In the genomic region with DNA sequence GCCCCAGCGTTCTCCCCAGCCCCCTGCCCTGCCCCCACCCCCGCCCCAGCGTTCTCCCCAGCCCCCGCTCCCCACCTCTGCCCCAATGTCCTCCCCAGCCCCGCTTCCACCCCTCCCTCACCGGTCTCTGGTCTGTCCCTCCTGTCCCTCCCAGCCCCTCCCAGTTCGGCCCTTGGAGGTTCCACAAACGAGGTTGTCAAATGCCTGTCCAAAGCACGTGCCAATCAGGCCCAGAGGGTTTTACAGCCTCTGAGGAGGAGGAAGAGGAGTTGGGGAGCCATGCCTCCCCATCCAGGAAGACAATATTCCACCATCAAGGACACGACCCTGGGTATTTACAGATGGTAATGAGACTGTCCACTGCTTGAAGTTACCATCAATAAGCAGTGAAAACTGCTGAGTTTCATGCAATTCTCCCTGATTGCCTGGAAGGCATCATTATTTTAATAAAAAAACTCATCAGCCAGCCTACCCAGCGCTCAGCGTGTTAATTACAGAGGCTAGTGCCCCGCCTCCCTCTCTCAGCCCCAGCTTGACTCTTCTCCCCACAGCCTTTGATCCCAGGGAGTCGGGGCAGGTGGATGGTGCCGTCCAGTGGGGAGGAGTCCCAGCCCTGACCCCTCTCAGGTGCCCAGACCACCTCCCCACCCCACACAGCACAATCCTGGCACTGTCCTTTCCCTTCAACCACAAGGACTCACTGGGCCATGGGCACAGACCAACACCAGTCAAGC, we compare ENCODE assay signal across 22 cellular contexts. TPM values are rescaled to one million over a fixed set of nuclear protein-coding genes. Genes with fewer than 3 reads are reported as not detected.
DNase-seq lines count a peak whose midpoint lies in the region; ATAC-seq and TF ChIP-seq lines count a peak whose summit lies in the region.
"Had no signal": no experiment of that assay in that cellular context is flagged by ENCODE, and none has a peak within 500 bp of the region (broad histone marks: within the 10 kb centered on the region; RNA-seq: fewer than 3 reads in every experiment).

No MANE protein-coding gene starts in this region.

- no peak overlapping the region for H2BK12ac ChIP-seq in neuronal stem cell (ENCODE audit: low read length)

- H3K4me3 ChIP-seq in neuronal stem cell (ENCODE audit: low read length in 2 of 2) = no peak overlapping the region
- H3K4me3 ChIP-seq: SJCRH30 had no signal

- peaks cover 0 to 2% of the 10 kb centered on the region in 2 donors for H3K9me3 ChIP-seq in neuronal stem cell (replicated peaks in 1 of 2; ENCODE audit: control insufficient read depth in 2 of 2, insufficient read depth in 1 of 2, low read depth in 1 of 2, low read length in 2 of 2)
- H3K9me3 ChIP-seq: SJCRH30 had no signal

- WGBS in neuronal stem cell (ENCODE audit: extremely low coverage in 2 of 2, insufficient read length in 2 of 2, insufficient replicate concordance in 1 of 2), 2 donors = no CpG with 5 or more reads among the region's 15 CpGs

- H2BK120ac ChIP-seq in neuronal stem cell (ENCODE audit: low read depth, low read length) = no peak overlapping the region

- H3K4me3 Mint-ChIP-seq in natural killer cell = no peak overlapping the region
- H3K4me3 Mint-ChIP-seq in natural killer cell treated with Interleukin-12 subunit alpha and Interleukin-12 subunit beta and Interleukin-15 and Interleukin-18, amount 100 ng/mL, for 72 hours = no peak overlapping the region
- H3K4me3 Mint-ChIP-seq in brain = no peak overlapping the region
- H3K4me3 Mint-ChIP-seq: CD8-positive, alpha-beta memory T cell; IgD-negative memory B cell had no signal

- ATAC-seq in natural killer cell = no peak
- ATAC-seq in natural killer cell treated with Interleukin-12 subunit alpha and Interleukin-12 subunit beta and Interleukin-15 and Interleukin-18, amount 100 ng/mL, for 72 hours = no peak
- ATAC-seq: PC-3 had no signal

- H3K36me3 Mint-ChIP-seq in natural killer cell (no peaks in the 10 kb centered on the region), brain (no peaks in the 10 kb centered on the region)
- H3K36me3 Mint-ChIP-seq in natural killer cell treated with Interleukin-12 subunit alpha and Interleukin-12 subunit beta and Interleukin-15 and Interleukin-18, amount 100 ng/mL, for 72 hours = no peaks in the 10 kb centered on the region
- H3K36me3 Mint-ChIP-seq: CD8-positive, alpha-beta memory T cell had no signal

- H3K14ac ChIP-seq in neuronal stem cell (ENCODE audit: low read length) = no peak overlapping the region

- H3K27me3 ChIP-seq in neuronal stem cell (ENCODE audit: control insufficient read depth in 3 of 3, insufficient read depth in 3 of 3, low read depth in 1 of 3, low read length in 3 of 3) = peaks cover 0 to 64% (median 0%) of the 10 kb centered on the region in 3 experiments

- no peaks in the 10 kb centered on the region for H3K79me1 ChIP-seq in neuronal stem cell (ENCODE audit: low read depth, low read length)

- no peak overlapping the region for H3K4ac ChIP-seq in neuronal stem cell (ENCODE audit: low read length)

- no peak overlapping the region for H3K27ac Mint-ChIP-seq in natural killer cell
- no peak overlapping the region for H3K27ac Mint-ChIP-seq in natural killer cell treated with Interleukin-12 subunit alpha and Interleukin-12 subunit beta and Interleukin-15 and Interleukin-18, amount 100 ng/mL, for 72 hours
- peak overlapping the region in 4 of 5 experiments; percentile 29 to 89 (median 80) for H3K27ac Mint-ChIP-seq in brain
- H3K27ac Mint-ChIP-seq: CD8-positive, alpha-beta memory T cell; IgD-negative memory B cell had no signal

- intact Hi-C loops in natural killer cell (cut with micrococcal nuclease) = no loop called here

- H2BK15ac ChIP-seq in neuronal stem cell (ENCODE audit: low read length) = no peak overlapping the region

- H3K9ac ChIP-seq in neuronal stem cell (ENCODE audit: low read depth, low read length, poor library complexity) = no peak overlapping the region

- H3K36me3 ChIP-seq in neuronal stem cell (replicated peaks in 1 of 2; ENCODE audit: control insufficient read depth in 2 of 2, insufficient read depth in 2 of 2, low read length in 2 of 2) = no peaks in the 10 kb centered on the region
- H3K36me3 ChIP-seq: SJCRH30 had no signal

- peaks cover 0 to 5% of the 10 kb centered on the region in 2 donors for H3K4me1 ChIP-seq in neuronal stem cell (ENCODE audit: control insufficient read depth in 2 of 2, insufficient read depth in 1 of 2, low read depth in 1 of 2, low read length in 2 of 2)

- H2BK5ac ChIP-seq in neuronal stem cell (ENCODE audit: low read length) = no peak overlapping the region

- no peak overlapping the region for H3K18ac ChIP-seq in neuronal stem cell (ENCODE audit: low read length)

- no peak overlapping the region for H4K8ac ChIP-seq in neuronal stem cell (ENCODE audit: low read depth, low read length)

- DNase-seq in natural killer cell (peak; percentile 2), neuronal stem cell (ENCODE audit: low spot score) (no peak), OCI-M1 (lab: John Stamatoyannopoulos, UW) (no peak), NCI-H2081 (lab: John Stamatoyannopoulos, UW) (no peak)
- no peak for DNase-seq in natural killer cell treated with Interleukin-12 subunit alpha and Interleukin-12 subunit beta and Interleukin-15 and Interleukin-18, amount 100 ng/mL, for 72 hours (ENCODE audit: low spot score)
- DNase-seq in stimulated activated naive CD4-positive, alpha-beta T cell treated with Interleukin-2 at 50 U/mL for 16 hours (lab: John Stamatoyannopoulos, UW) = no peak
- DNase-seq: ACHN, C1 segment of cervical spinal cord, DMS79 treated with DMSO at 0.1 percent for 48 hours, HCEC 1CT, Kasumi-1, MM.1S, NCI-H1092, NCI-H1694 treated with DMSO at 0.1 percent for 48 hours, NCI-H2107, NCI-H510A, PC-3, SJCRH30 had no signal

- H3K9me3 Mint-ChIP-seq in natural killer cell (no peaks in the 10 kb centered on the region), brain (peaks cover 0 to 8% (median 0%) of the 10 kb centered on the region in 5 experiments)
- H3K9me3 Mint-ChIP-seq in natural killer cell treated with Interleukin-12 subunit alpha and Interleukin-12 subunit beta and Interleukin-15 and Interleukin-18, amount 100 ng/mL, for 72 hours = no peaks in the 10 kb centered on the region
- H3K9me3 Mint-ChIP-seq: CD8-positive, alpha-beta memory T cell had no signal

- peak overlapping the region; percentile 10 for H2AFZ ChIP-seq in neuronal stem cell (ENCODE audit: low read length)

- H3K27me3 Mint-ChIP-seq in natural killer cell (ENCODE audit: low read depth in 2 of 2) (peaks cover 6% of the 10 kb centered on the region in 2 donors), brain (peaks cover 5% of the 10 kb centered on the region)
- H3K27me3 Mint-ChIP-seq in natural killer cell treated with Interleukin-12 subunit alpha and Interleukin-12 subunit beta and Interleukin-15 and Interleukin-18, amount 100 ng/mL, for 72 hours = peaks cover 8 to 12% of the 10 kb centered on the region in 2 donors

- TF ChIP-seq CTCF in natural killer cell (IDR thresholded peaks at IDR 0.05) (no peak), brain (conservative IDR thresholded peaks at IDR 0.05) (no peak)

- H3K27ac ChIP-seq in neuronal stem cell (replicated peaks; ENCODE audit: low read length) = no peak overlapping the region
- H3K27ac ChIP-seq: RWPE1, SJCRH30 had no signal

- H3K4me2 ChIP-seq in neuronal stem cell (ENCODE audit: insufficient read depth, low read length, poor library complexity, severe bottlenecking) = no peak overlapping the region

- no peak overlapping the region for H3K23ac ChIP-seq in neuronal stem cell (ENCODE audit: low read depth, low read length, poor library complexity)

- H3K4me1 Mint-ChIP-seq in natural killer cell (no peaks in the 10 kb centered on the region), brain (peaks cover 83% of the 10 kb centered on the region)
- H3K4me1 Mint-ChIP-seq in natural killer cell treated with Interleukin-12 subunit alpha and Interleukin-12 subunit beta and Interleukin-15 and Interleukin-18, amount 100 ng/mL, for 72 hours (ENCODE audit: low read depth in 2 of 2) = no peaks in the 10 kb centered on the region
- H3K4me1 Mint-ChIP-seq: CD8-positive, alpha-beta memory T cell; IgD-negative memory B cell had no signal

- H4K91ac ChIP-seq in neuronal stem cell (ENCODE audit: low read depth, low read length, poor library complexity) = no peak overlapping the region

- no peak overlapping the region for H2AK5ac ChIP-seq in neuronal stem cell (ENCODE audit: low read depth, low read length)

RNA-seq across cellular contexts. Expression of gene C14orf180, which starts 30.6 kb away (rescaled TPM):
- total RNA-seq in natural killer cell = not detected
- total RNA-seq in natural killer cell treated with Interleukin-12 subunit alpha and Interleukin-12 subunit beta and Interleukin-15 and Interleukin-18, amount 100 ng/mL, for 72 hours = not detected
- polyA plus RNA-seq in brain (ENCODE audit: insufficient read depth, low read depth, low replicate concordance) = not detected
- polyA plus RNA-seq in neuronal stem cell (2013, experiment 1 of 2) = not detected
- polyA plus RNA-seq in neuronal stem cell (2013, experiment 2 of 2) = not detected
- total RNA-seq: CD8-positive, alpha-beta memory T cell; PC-3; SJCRH30 had no signal
- polyA plus RNA-seq: CD8-positive, alpha-beta memory T cell; IgD-negative memory B cell had no signal

RNA-seq across cellular contexts. Expression of gene TMEM179, which starts 55.6 kb away (rescaled TPM):
- not detected for total RNA-seq in natural killer cell
- total RNA-seq in natural killer cell treated with Interleukin-12 subunit alpha and Interleukin-12 subunit beta and Interleukin-15 and Interleukin-18, amount 100 ng/mL, for 72 hours = under 1 TPM; 0.48 to 0.84 TPM
- 69.2 TPM for polyA plus RNA-seq in brain (ENCODE audit: insufficient read depth, low read depth, low replicate concordance)
- polyA plus RNA-seq in neuronal stem cell (2013, experiment 1 of 2) = 3.0 TPM
- polyA plus RNA-seq in neuronal stem cell (2013, experiment 2 of 2) = 2.8 TPM
- total RNA-seq: PC-3, SJCRH30 had no signal
- polyA plus RNA-seq: CD8-positive, alpha-beta memory T cell; IgD-negative memory B cell had no signal

Comparison
In these comparisons a context has a peak if more than half of its experiments do, and no peak if none do; other contexts are left out.
1. H3K27ac Mint-ChIP-seq: peak in brain (4 of 5); none in natural killer cell (0 of 2) and natural killer cell treated with Interleukin-12 subunit alpha and Interleukin-12 subunit beta and Interleukin-15 and Interleukin-18, amount 100 ng/mL, for 72 hours (0 of 2).